Comparison of ENCODE assay signal across 1 cellular context in genomic region chr3:112689385-112689784, GRCh38.
TF ChIP-seq lines count a peak whose summit lies in the region.

No MANE protein-coding gene starts in this region.

TF ChIP-seq in IMR-90, 13 proteins besides CTCF, POLR2A, EP300 and RAD21:
- TF ChIP-seq MAZ (IDR thresholded peaks at IDR 0.05; ENCODE audit: borderline replicate concordance, low read depth, low read length) (no peak), FOS (IDR thresholded peaks at IDR 0.05; ENCODE audit: low read depth, low read length) (no peak), MAFK (IDR thresholded peaks at IDR 0.05; ENCODE audit: low read depth, low read length) (no peak), ELK1 (IDR thresholded peaks at IDR 0.05; ENCODE audit: borderline replicate concordance, low read depth, low read length) (no peak), NFE2L2 (IDR thresholded peaks at IDR 0.05; ENCODE audit: low read depth, low read length) (no peak), BHLHE40 (IDR thresholded peaks at IDR 0.05; ENCODE audit: low read depth, low read length) (no peak)
